In genomic region chr12:34356233-34356987, GRCh38 we compare ENCODE assay signal across 14 cellular contexts.
A peak's percentile ranks its signal among the peaks of the same experiment; 100 is the strongest.
DNase-seq lines count a peak whose midpoint lies in the region; ATAC-seq, FAIRE-seq and TF ChIP-seq lines count a peak whose summit lies in the region.
"Had no signal": no experiment of that assay in that cellular context is flagged by ENCODE, and none has a peak within 500 bp of the region (broad histone marks: within the 10 kb centered on the region; RNA-seq: fewer than 3 reads in every experiment).

No MANE protein-coding gene starts in this region.

- H3K9ac ChIP-seq in SK-N-SH, result no peak overlapping the region
- H3K9ac ChIP-seq in KMS-11, result no peak overlapping the region
- H3K9ac ChIP-seq: BLaER1 treated with 17β-estradiol and CSF1 and Interleukin-3, amounts not matched to agents 10 nM and 100 nM had no signal

- no peak for DNase-seq in SK-N-SH
- no peak for DNase-seq in Panc1 (ENCODE audit: low read depth, low spot score)
- peak; percentile 55 for DNase-seq in urothelium cell line (ENCODE audit: low spot score)
- no peak for DNase-seq in GM12892 (ENCODE audit: insufficient read length)
- DNase-seq in G401 (ENCODE audit: low spot score), result no peak
- DNase-seq: 8988T; CD4-positive, alpha-beta T cell; DMS79 treated with DMSO at 0.1 percent for 48 hours; GF-D8; HCEC 1CT had no signal

- CTCF ChIA-PET in SK-N-SH (lab: Yijun Ruan, JAX) (no interaction called here), Panc1 (lab: Charles Lee) (no interaction called here)

- H3K27me3 ChIP-seq in SK-N-SH (ENCODE audit: insufficient read depth) (peaks cover 54% of the 10 kb centered on the region), KMS-11 (ENCODE audit: insufficient read depth, low read depth) (peaks cover 38% of the 10 kb centered on the region), Panc1 (ENCODE audit: control insufficient read depth, insufficient read depth, low read length) (peaks cover 15% of the 10 kb centered on the region)
- H3K27me3 ChIP-seq: BLaER1 treated with 17β-estradiol and CSF1 and Interleukin-3, amounts not matched to agents 10 nM and 100 nM had no signal

- H3K4me2 ChIP-seq in SK-N-SH (peak overlapping the region; percentile 54), KMS-11 (peak overlapping the region; percentile 15; the same call in 1 of the 2 replicates)
- H3K4me2 ChIP-seq: BLaER1 treated with 17β-estradiol and CSF1 and Interleukin-3, amounts not matched to agents 10 nM and 100 nM had no signal

- in situ Hi-C loops in Panc1 (cut with HindIII; ENCODE audit: low pct_unique_long_range_greater_than_20kb, low sequenced_read_pairs) (no loop called here), G401 (cut with HindIII; ENCODE audit: low sequenced_read_pairs) (no loop called here)

- TF ChIP-seq EP300 in SK-N-SH (IDR thresholded peaks at IDR 0.05; ENCODE audit: borderline replicate concordance in 1 of 2, low read depth in 1 of 2, low read length in 1 of 2), result no peak

- no peaks in the 10 kb centered on the region for H3K9me2 ChIP-seq in SK-N-SH

- H3K4me3 ChIP-seq in SK-N-SH (ENCODE audit: low read depth in 2 of 2, low read length in 1 of 2), result peak overlapping the region; percentile 19 to 30; a peak in 1 of 4 replicates
- H3K4me3 ChIP-seq in KMS-11 (IDR thresholded peaks at IDR 0.05; ENCODE audit: insufficient read depth, low read depth, low read length), result no peak overlapping the region
- H3K4me3 ChIP-seq in Panc1 (ENCODE audit: low read depth in 2 of 2, low read length in 2 of 2), result peak overlapping the region; percentile 18 to 41; a peak in 3 of 4 replicates
- H3K4me3 ChIP-seq: BLaER1 treated with 17β-estradiol and CSF1 and Interleukin-3, amounts not matched to agents 10 nM and 100 nM had no signal

- no peaks in the 10 kb centered on the region for H3K9me3 ChIP-seq in SK-N-SH
- H3K9me3 ChIP-seq in Panc1 (ENCODE audit: control insufficient read depth, insufficient read depth, low read depth, low read length), result no peaks in the 10 kb centered on the region

- 13% methylated on average over 12 of the region's 39 CpGs for WGBS in SK-N-SH (ENCODE audit: low lambda C conversion rate)

- TF ChIP-seq POLR2A in GM12892 (IDR thresholded peaks at IDR 0.05; ENCODE audit: low read depth, low read length), result no peak

- H4K20me1 ChIP-seq in SK-N-SH (ENCODE audit: insufficient read depth) (no peaks in the 10 kb centered on the region), KMS-11 (ENCODE audit: insufficient read depth) (no peaks in the 10 kb centered on the region)
- H4K20me1 ChIP-seq: BLaER1 treated with 17β-estradiol and CSF1 and Interleukin-3, amounts not matched to agents 10 nM and 100 nM had no signal

- H3K79me2 ChIP-seq in SK-N-SH (ENCODE audit: insufficient read depth) (no peaks in the 10 kb centered on the region), KMS-11 (ENCODE audit: insufficient read depth, low read depth) (no peaks in the 10 kb centered on the region)

- H3K27ac ChIP-seq in SK-N-SH (ENCODE audit: low read depth in 2 of 2, low read length in 1 of 2), result no peak overlapping the region
- H3K27ac ChIP-seq in KMS-11, result no peak overlapping the region
- peak overlapping the region; percentile 48 for H3K27ac ChIP-seq in Panc1 (ENCODE audit: low read length)
- H3K27ac ChIP-seq: BLaER1 treated with 17β-estradiol and CSF1 and Interleukin-3, amounts not matched to agents 10 nM and 100 nM had no signal

- no peak for TF ChIP-seq RAD21 in SK-N-SH (IDR thresholded peaks at IDR 0.05; ENCODE audit: low read length)

- ATAC-seq in SK-N-SH treated with all-trans-retinoic acid at 6 μM for 48 hours (no peak), Panc1 (no peak), HG03354 (IDR thresholded peaks at IDR 0.05; ENCODE audit: poor library complexity, severe bottlenecking, unreplicated experiment) (no peak)

- H3F3A ChIP-seq in SK-N-SH (replicated peaks; ENCODE audit: insufficient read depth), result no peaks in the 10 kb centered on the region

- POLR2A ChIA-PET in SK-N-SH (lab: Yijun Ruan, JAX) (no interaction called here), Panc1 (lab: Charles Lee) (no interaction called here)

- no peak for TF ChIP-seq CTCF in SK-N-SH (IDR thresholded peaks at IDR 0.05)
- TF ChIP-seq CTCF in KMS-11 (conservative IDR thresholded peaks at IDR 0.05; ENCODE audit: low read depth, low read length), result no peak
- TF ChIP-seq CTCF in Panc1 (IDR thresholded peaks at IDR 0.05), result no peak

- intact Hi-C loops in Panc1 (cut with micrococcal nuclease; ENCODE audit: unreplicated experiment), result no loop called here

- H3K4me1 ChIP-seq in SK-N-SH (ENCODE audit: control insufficient read depth in 1 of 2, insufficient read depth in 2 of 2, low read depth in 1 of 2, low read length in 1 of 2), result peaks cover 0 to 4% of the 10 kb centered on the region in 2 experiments; a peak in 1 of 4 replicates
- no peaks in the 10 kb centered on the region for H3K4me1 ChIP-seq in KMS-11 (ENCODE audit: low read depth, poor library complexity, severe bottlenecking)
- peaks cover 17% of the 10 kb centered on the region for H3K4me1 ChIP-seq in Panc1 (ENCODE audit: control insufficient read depth, insufficient read depth, low read length)
- H3K4me1 ChIP-seq: BLaER1 treated with 17β-estradiol and CSF1 and Interleukin-3, amounts not matched to agents 10 nM and 100 nM had no signal

- FAIRE-seq in urothelium cell line (lab: Jason Lieb, UNC) (no peak), GM12892 (lab: Jason Lieb, UNC) (no peak)

- H3K36me3 ChIP-seq in SK-N-SH (replicated peaks in 1 of 2; ENCODE audit: control insufficient read depth in 1 of 2, insufficient read depth in 2 of 2, low read length in 1 of 2) (no peaks in the 10 kb centered on the region), KMS-11 (ENCODE audit: insufficient read depth) (no peaks in the 10 kb centered on the region), Panc1 (ENCODE audit: control insufficient read depth, insufficient read depth, low read length) (no peaks in the 10 kb centered on the region)
- H3K36me3 ChIP-seq: BLaER1 treated with 17β-estradiol and CSF1 and Interleukin-3, amounts not matched to agents 10 nM and 100 nM had no signal

- peak overlapping the region; percentile 56; the same call in 1 of the 2 replicates for H2AFZ ChIP-seq in SK-N-SH (ENCODE audit: low read depth)
- peak overlapping the region; percentile 45 for H2AFZ ChIP-seq in KMS-11 (ENCODE audit: low read depth)

- no TSS peak for BruUV-seq in Panc1 (replicated peaks; lab: Mats Ljungman, UMichigan)

TF ChIP-seq in SK-N-SH, 30 proteins besides CTCF, POLR2A, EP300 and RAD21:
- TF ChIP-seq NRF1 (IDR thresholded peaks at IDR 0.05; ENCODE audit: low read depth, low read length) (peak; percentile 44), JUND (IDR thresholded peaks at IDR 0.05) (no peak)

TF ChIP-seq in SK-N-SH treated with all-trans-retinoic acid at 6 μM for 48 hours, 23 proteins besides CTCF, POLR2A, EP300 and RAD21:
- TF ChIP-seq ZFP30 (CRISPR knock-in tag; IDR thresholded peaks at IDR 0.05), result no peak
- no peak for TF ChIP-seq CSDC2 (CRISPR knock-in tag; IDR thresholded peaks at IDR 0.05)
- TF ChIP-seq SNAI2 (CRISPR knock-in tag; IDR thresholded peaks at IDR 0.05), result no peak
- TF ChIP-seq ESRRG (CRISPR knock-in tag; IDR thresholded peaks at IDR 0.05), result no peak
- TF ChIP-seq OSR1 (CRISPR knock-in tag; IDR thresholded peaks at IDR 0.05), result no peak
- TF ChIP-seq ZC3H10 (CRISPR knock-in tag; IDR thresholded peaks at IDR 0.05), result no peak
- no peak for TF ChIP-seq ZNF565 (CRISPR knock-in tag; conservative IDR thresholded peaks at IDR 0.05; ENCODE audit: low read depth)
- no peak for TF ChIP-seq CSRNP3 (CRISPR knock-in tag; IDR thresholded peaks at IDR 0.05)
- TF ChIP-seq ZNF70 (CRISPR knock-in tag; IDR thresholded peaks at IDR 0.05), result no peak
- no peak for TF ChIP-seq TOX (CRISPR knock-in tag; IDR thresholded peaks at IDR 0.05; ENCODE audit: borderline replicate concordance)
- TF ChIP-seq GLIS3 (CRISPR knock-in tag; IDR thresholded peaks at IDR 0.05), result no peak
- no peak for TF ChIP-seq BACH2 (CRISPR knock-in tag; IDR thresholded peaks at IDR 0.05; ENCODE audit: borderline replicate concordance)
- TF ChIP-seq TSHZ2 (CRISPR knock-in tag; IDR thresholded peaks at IDR 0.05), result no peak
